2 cellular contexts compared by ENCODE assay signal in genomic region chr3:152298393-152299242, GRCh38.
TF ChIP-seq lines count a peak whose summit lies in the region.

No MANE protein-coding gene starts in this region.

TF ChIP-seq in SK-N-SH treated with all-trans-retinoic acid at 6 μM for 48 hours, 23 proteins besides CTCF, POLR2A, EP300 and RAD21 (continued from another document):
- no peak for TF ChIP-seq CSRNP3 (CRISPR knock-in tag; IDR thresholded peaks at IDR 0.05)
- no peak for TF ChIP-seq TCF4 (CRISPR knock-in tag; IDR thresholded peaks at IDR 0.05; ENCODE audit: borderline replicate concordance)
- no peak for TF ChIP-seq ZC3H10 (CRISPR knock-in tag; IDR thresholded peaks at IDR 0.05)
- no peak for TF ChIP-seq ZNF8 (CRISPR knock-in tag; IDR thresholded peaks at IDR 0.05)
- TF ChIP-seq ZNF565 (CRISPR knock-in tag; conservative IDR thresholded peaks at IDR 0.05; ENCODE audit: low read depth) = no peak
- TF ChIP-seq GLIS3 (CRISPR knock-in tag; IDR thresholded peaks at IDR 0.05) = no peak
- TF ChIP-seq POU6F1 (CRISPR knock-in tag; IDR thresholded peaks at IDR 0.05; ENCODE audit: borderline replicate concordance, low read depth) = no peak
- no peak for TF ChIP-seq RARB (CRISPR knock-in tag; IDR thresholded peaks at IDR 0.05)
- TF ChIP-seq ZNF70 (CRISPR knock-in tag; IDR thresholded peaks at IDR 0.05) = no peak
- TF ChIP-seq ZFP3 (CRISPR knock-in tag; IDR thresholded peaks at IDR 0.05) = no peak
- TF ChIP-seq TOX (CRISPR knock-in tag; IDR thresholded peaks at IDR 0.05; ENCODE audit: borderline replicate concordance) = no peak

TF ChIP-seq in GM12878, 131 proteins besides CTCF, POLR2A, EP300 and RAD21 (continued from another document and continues in another):
- peak; percentile 79 for TF ChIP-seq BCLAF1 (IDR thresholded peaks at IDR 0.05)
- TF ChIP-seq CREB1 (IDR thresholded peaks at IDR 0.05; ENCODE audit: low read depth) = peak; percentile 67; the same call in 1 of the 2 replicates
- TF ChIP-seq ASH2L (IDR thresholded peaks at IDR 0.05; ENCODE audit: borderline replicate concordance, low read depth) = no peak
- TF ChIP-seq HDAC6 (IDR thresholded peaks at IDR 0.05; ENCODE audit: unreplicated experiment) = no peak
- no peak for TF ChIP-seq REST (IDR thresholded peaks at IDR 0.05; ENCODE audit: low read depth, low read length)
- peak; percentile 71 for TF ChIP-seq PKNOX1 (IDR thresholded peaks at IDR 0.05)
- TF ChIP-seq POLR2AphosphoS2 (IDR thresholded peaks at IDR 0.05; ENCODE audit: low read depth, low read length) = no peak
- TF ChIP-seq E2F4 (IDR thresholded peaks at IDR 0.05; ENCODE audit: low read depth, low read length) = no peak
- TF ChIP-seq RELA (IDR thresholded peaks at IDR 0.05; ENCODE audit: borderline replicate concordance, partially characterized antibody) = no peak
- peak; percentile 58 for TF ChIP-seq MEF2B (IDR thresholded peaks at IDR 0.05; ENCODE audit: partially characterized antibody, poor library complexity, severe bottlenecking)
- peak; percentile 54 for TF ChIP-seq SP1 (IDR thresholded peaks at IDR 0.05; ENCODE audit: low read depth, low read length)
- TF ChIP-seq MTA3 (IDR thresholded peaks at IDR 0.05; ENCODE audit: borderline replicate concordance, low read length) = 0 out of 2 replicates have a peak, but pooled peaks have one; percentile 33
- TF ChIP-seq RUNX3 (IDR thresholded peaks at IDR 0.05; ENCODE audit: low read length) = peak; percentile 48
- no peak for TF ChIP-seq YY1 (IDR thresholded peaks at IDR 0.05; ENCODE audit: low read depth, low read length)
- no peak for TF ChIP-seq HDGF (IDR thresholded peaks at IDR 0.05)
- peak; percentile 17; the same call in 1 of the 2 replicates for TF ChIP-seq ZNF384 (IDR thresholded peaks at IDR 0.05; ENCODE audit: borderline replicate concordance, low read depth, low read length)
- 0 out of 2 replicates have a peak, but pooled peaks have one; percentile 25 for TF ChIP-seq CBX5 (IDR thresholded peaks at IDR 0.05; ENCODE audit: low read depth)
- no peak for TF ChIP-seq BCL3 (IDR thresholded peaks at IDR 0.05; ENCODE audit: borderline replicate concordance, insufficient read depth, low read depth, low read length, poor library complexity, severe bottlenecking)
- peak; percentile 16; the same call in 1 of the 2 replicates for TF ChIP-seq MEF2A (IDR thresholded peaks at IDR 0.05; ENCODE audit: insufficient read depth, low read depth, low read length)
- 0 out of 2 replicates have a peak, but pooled peaks have one; percentile 8 for TF ChIP-seq ZBTB33 (IDR thresholded peaks at IDR 0.05)
- peak; percentile 95 for TF ChIP-seq ATF7 (IDR thresholded peaks at IDR 0.05; ENCODE audit: low read depth)
- peak; percentile 25; the same call in 1 of the 2 replicates for TF ChIP-seq RAD51 (IDR thresholded peaks at IDR 0.05)
- TF ChIP-seq MYC (IDR thresholded peaks at IDR 0.05; ENCODE audit: insufficient read depth, insufficient read length, insufficient replicate concordance, low read length, severe bottlenecking) = no peak
- TF ChIP-seq ZNF217 (IDR thresholded peaks at IDR 0.05) = no peak
- no peak for TF ChIP-seq BMI1 (IDR thresholded peaks at IDR 0.05; ENCODE audit: borderline replicate concordance)
- 0 out of 2 replicates have a peak, but pooled peaks have one; percentile 50 for TF ChIP-seq GABPA (IDR thresholded peaks at IDR 0.05; ENCODE audit: low read depth)
- no peak for TF ChIP-seq RBBP5 (conservative IDR thresholded peaks at IDR 0.05)
- TF ChIP-seq NR2C1 (IDR thresholded peaks at IDR 0.05) = peak; percentile 83
- 0 out of 2 replicates have a peak, but pooled peaks have one; percentile 10 for TF ChIP-seq EED (IDR thresholded peaks at IDR 0.05; ENCODE audit: low read depth)
- peak; percentile 33; the same call in 1 of the 2 replicates for TF ChIP-seq ZNF687 (IDR thresholded peaks at IDR 0.05)
- TF ChIP-seq ATF2 (IDR thresholded peaks at IDR 0.05; ENCODE audit: low read length) = peak; percentile 49
- TF ChIP-seq GATAD2B (conservative IDR thresholded peaks at IDR 0.05; ENCODE audit: low read depth) = no peak
- TF ChIP-seq NFIC (IDR thresholded peaks at IDR 0.05; ENCODE audit: low read depth, low read length) = 0 out of 2 replicates have a peak, but pooled peaks have one; percentile 24
- TF ChIP-seq SREBF1 (IDR thresholded peaks at IDR 0.05; ENCODE audit: low read length) = peak; percentile 22; the same call in 1 of the 2 replicates
- TF ChIP-seq IRF4 (IDR thresholded peaks at IDR 0.05; ENCODE audit: low read depth, low read length) = no peak
- peak; percentile 94; the same call in 1 of the 2 replicates for TF ChIP-seq CHD1 (IDR thresholded peaks at IDR 0.05; ENCODE audit: low read depth, low read length)
- no peak for TF ChIP-seq PAX5 (IDR thresholded peaks at IDR 0.05; ENCODE audit: borderline replicate concordance, low read depth, low read length)
- peak; percentile 82 for TF ChIP-seq KLF5 (IDR thresholded peaks at IDR 0.05; ENCODE audit: partially characterized antibody)
- no peak; the same call in 1 of the 2 replicates for TF ChIP-seq SPI1 (IDR thresholded peaks at IDR 0.05; ENCODE audit: borderline replicate concordance, insufficient read depth, low read depth, low read length)
- TF ChIP-seq STAT1 (conservative IDR thresholded peaks at IDR 0.05) = no peak
- TF ChIP-seq BHLHE40 (IDR thresholded peaks at IDR 0.05; ENCODE audit: borderline replicate concordance in 1 of 2, low read depth in 2 of 2, low read length in 1 of 2) = peak; percentile 84 to 85
